In genomic region chr20:23253524-23253923, GRCh38 we compare ENCODE assay signal across 9 cellular contexts.
"Had no signal": no experiment of that assay in that cellular context is flagged by ENCODE, and none has a peak within 500 bp of the region (broad histone marks: within the 10 kb centered on the region; RNA-seq: fewer than 3 reads in every experiment).

No MANE protein-coding gene starts in this region.

- H3K36me3 ChIP-seq: HAP-1 had no signal

- H3K9me3 ChIP-seq: HAP-1 had no signal

- H3K4me1 ChIP-seq: HAP-1 had no signal

- H3K27ac Mint-ChIP-seq: HFFc6, IgD-negative memory B cell had no signal

- H3K4me1 Mint-ChIP-seq: IgD-negative memory B cell had no signal

- H3K9me3 Mint-ChIP-seq: HFFc6, IgD-negative memory B cell had no signal

- H3K4me3 Mint-ChIP-seq: HFFc6, IgD-negative memory B cell had no signal

- H3K27ac ChIP-seq: GM23248 had no signal

- ATAC-seq: HCT116 had no signal

- FAIRE-seq: HTR-8/SVneo had no signal

- H3K4me3 ChIP-seq: GM23248, HAP-1 had no signal

- DNase-seq: GM23248, GOT3, H7, HFFc6, KBM-7 had no signal
